Comparison of ENCODE assay signal across 19 cellular contexts in genomic region chr11:69120096-69120875, GRCh38. TPM values are rescaled to one million over a fixed set of nuclear protein-coding genes. Genes with fewer than 3 reads are reported as not detected.
"Had no signal": no experiment of that assay in that cellular context is flagged by ENCODE, and none has a peak within 500 bp of the region (broad histone marks: within the 10 kb centered on the region; RNA-seq: fewer than 3 reads in every experiment).

No MANE protein-coding gene starts in this region.

- H3K27ac Mint-ChIP-seq: activated CD4-positive, alpha-beta memory T cell treated with anti-CD3 and anti-CD28 coated beads for 36 hours; activated CD4-positive, alpha-beta T cell treated with anti-CD3 and anti-CD28 coated beads for 36 hours; activated T-helper 17 cell treated with anti-CD3 and anti-CD28 coated beads, Interleukin-2, amount 50 U/mL, for 72 hours; stimulated activated naive B cell treated with anti-CD40 and anti-IgM and Interleukin-4, amounts not matched to agents 10 μg/mL and 1 μg/mL and 100 μg/mL, for 72 hours had no signal

- H3K27me3 Mint-ChIP-seq: activated CD4-positive, alpha-beta memory T cell treated with anti-CD3 and anti-CD28 coated beads for 36 hours; activated CD4-positive, alpha-beta T cell treated with anti-CD3 and anti-CD28 coated beads for 36 hours; activated T-helper 17 cell treated with anti-CD3 and anti-CD28 coated beads, Interleukin-2, amount 50 U/mL, for 72 hours; naive thymus-derived CD8-positive, alpha-beta T cell had no signal

- H3K27ac ChIP-seq: brain microvascular endothelial cell, gastrocnemius medialis, pancreas, thoracic aorta had no signal

- H3K9me3 ChIP-seq: gastrocnemius medialis, pancreas, thoracic aorta had no signal

- H3K4me3 ChIP-seq: gastrocnemius medialis, pancreas, thoracic aorta had no signal

- H3K27me3 ChIP-seq: brain microvascular endothelial cell, gastrocnemius medialis, pancreas had no signal

- DNase-seq: activated CD4-positive, alpha-beta memory T cell treated with anti-CD3 and anti-CD28 coated beads for 36 hours; activated CD4-positive, alpha-beta T cell treated with anti-CD3 and anti-CD28 coated beads for 36 hours; activated naive CD4-positive, alpha-beta T cell; brain microvascular endothelial cell; cerebellar nuclear complex; cortex of kidney; erythroblast; gastrocnemius medialis; kidney glomerular epithelial cell; left ventricle myocardium superior; mesendoderm; naive thymus-derived CD8-positive, alpha-beta T cell; stimulated activated naive B cell treated with anti-CD40 and anti-IgM and Interleukin-4, amounts not matched to agents 10 μg/mL and 1 μg/mL and 100 μg/mL, for 72 hours; SW 1271; T-helper 2 cell had no signal

- H3K36me3 ChIP-seq: brain microvascular endothelial cell, gastrocnemius medialis, pancreas, thoracic aorta had no signal

- H3K36me3 Mint-ChIP-seq: activated CD4-positive, alpha-beta memory T cell treated with anti-CD3 and anti-CD28 coated beads for 36 hours had no signal

- H3K4me3 Mint-ChIP-seq: activated CD4-positive, alpha-beta memory T cell treated with anti-CD3 and anti-CD28 coated beads for 36 hours; activated CD4-positive, alpha-beta T cell treated with anti-CD3 and anti-CD28 coated beads for 36 hours; activated T-helper 17 cell treated with anti-CD3 and anti-CD28 coated beads, Interleukin-2, amount 50 U/mL, for 72 hours; stimulated activated naive B cell treated with anti-CD40 and anti-IgM and Interleukin-4, amounts not matched to agents 10 μg/mL and 1 μg/mL and 100 μg/mL, for 72 hours had no signal

- ATAC-seq: activated CD4-positive, alpha-beta T cell treated with anti-CD3 and anti-CD28 coated beads for 36 hours; activated T-helper 17 cell treated with anti-CD3 and anti-CD28 coated beads, Interleukin-2, amount 50 U/mL, for 72 hours; gastrocnemius medialis; left ventricle myocardium superior; naive thymus-derived CD8-positive, alpha-beta T cell; pancreas; sciatic nerve; stimulated activated naive B cell treated with anti-CD40 and anti-IgM and Interleukin-4, amounts not matched to agents 10 μg/mL and 1 μg/mL and 100 μg/mL, for 72 hours had no signal

- H3K9me3 Mint-ChIP-seq: activated T-helper 17 cell treated with anti-CD3 and anti-CD28 coated beads, Interleukin-2, amount 50 U/mL, for 72 hours; naive thymus-derived CD8-positive, alpha-beta T cell had no signal

RNA-seq across cellular contexts. Expression of gene SMIM38, which starts 35.4 kb away (rescaled TPM):
- total RNA-seq: left ventricle myocardium superior had no signal
